8 cellular contexts compared by ENCODE assay signal in genomic region chr10:30434273-30435067, GRCh38. TPM values are rescaled to one million over a fixed set of nuclear protein-coding genes. Genes with fewer than 3 reads are reported as not detected.
DNase-seq lines count a peak whose midpoint lies in the region; ATAC-seq and TF ChIP-seq lines count a peak whose summit lies in the region.

No MANE protein-coding gene starts in this region.

- no peak overlapping the region for H3K27ac Mint-ChIP-seq in H9
- H3K27ac Mint-ChIP-seq in activated CD4-positive, alpha-beta T cell treated with anti-CD3 and anti-CD28 coated beads for 36 hours = peak overlapping the region; percentile 74

- no peak overlapping the region for H3K27ac ChIP-seq in H9 (ENCODE audit: insufficient read length, low read depth, low read length)
- peak overlapping the region; percentile 92 to 99 for H3K27ac ChIP-seq in coronary artery

- H3T11ph ChIP-seq in H9 (ENCODE audit: low read length) = no peak overlapping the region

- H4K91ac ChIP-seq in H9 (ENCODE audit: insufficient read length, low read depth, low read length) = no peak overlapping the region

- DNase-seq in H9 (peak; percentile 72), MG63 (peak; percentile 57), coronary artery (ENCODE audit: low spot score) (peak; percentile 95), left lobe of liver (ENCODE audit: low spot score) (peak; percentile 89), DMS153 treated with DMSO at 0.1 percent for 48 hours (lab: John Stamatoyannopoulos, UW; ENCODE audit: unreplicated experiment) (no peak)
- peak; percentile 82 for DNase-seq in activated CD4-positive, alpha-beta T cell treated with anti-CD3 and anti-CD28 coated beads for 36 hours
- peak; percentile 55 to 66 for DNase-seq in stimulated activated CD4-positive, alpha-beta T cell treated with anti-CD3 and anti-CD28 coated beads, Interleukin-4, amount 100 ng/mL, for 4 hours

- H3K23ac ChIP-seq in H9 (ENCODE audit: insufficient read length, low read depth, low read length) = no peak overlapping the region

- H3K14ac ChIP-seq in H9 (ENCODE audit: insufficient read depth, low read length) = no peak overlapping the region

- peaks cover 17% of the 10 kb centered on the region for H3K23me2 ChIP-seq in H9 (ENCODE audit: insufficient read length, low read depth, low read length, poor library complexity, severe bottlenecking)

- H3K4me3 ChIP-seq in MG63 (peak overlapping the region; percentile 78), coronary artery (peak overlapping the region; percentile 77)

- no peaks in the 10 kb centered on the region; the same call in 1 of the 2 replicates for H3K36me3 ChIP-seq in MG63

- H3K27me3 ChIP-seq in H9 (ENCODE audit: insufficient read depth, low read length) = peaks cover 9% of the 10 kb centered on the region; the same call in 1 of the 2 replicates
- H3K27me3 ChIP-seq in MG63 = no peaks in the 10 kb centered on the region

- no peak overlapping the region for H3K18ac ChIP-seq in H9 (ENCODE audit: insufficient read length, low read depth, low read length)

- H2AK5ac ChIP-seq in H9 (ENCODE audit: insufficient read length, low read length) = no peak overlapping the region

- peaks cover 0 to 8% (median 0%) of the 10 kb centered on the region in 3 experiments; a peak in 5 of 7 replicates for H3K36me3 Mint-ChIP-seq in H9 (ENCODE audit: insufficient read depth in 1 of 3, low read depth in 3 of 3)
- H3K36me3 Mint-ChIP-seq in activated CD4-positive, alpha-beta T cell treated with anti-CD3 and anti-CD28 coated beads for 36 hours (ENCODE audit: low read depth) = peaks cover 25% of the 10 kb centered on the region

- peak; percentile 38 for ATAC-seq in activated CD4-positive, alpha-beta T cell treated with anti-CD3 and anti-CD28 coated beads for 36 hours
- peak; percentile 75 for ATAC-seq in left lobe of liver

- peak overlapping the region; percentile 94 for H3K4me2 ChIP-seq in H9 (ENCODE audit: insufficient read depth, insufficient read length, low read length)

- peaks cover 14% of the 10 kb centered on the region; the same call in 1 of the 2 replicates for H3K4me1 ChIP-seq in H9 (ENCODE audit: insufficient read depth, low read length)

- no peaks in the 10 kb centered on the region for H3K9me3 Mint-ChIP-seq in H9
- no peaks in the 10 kb centered on the region for H3K9me3 Mint-ChIP-seq in activated CD4-positive, alpha-beta T cell treated with anti-CD3 and anti-CD28 coated beads for 36 hours (ENCODE audit: low read depth)

- CTCF ChIA-PET in activated CD4-positive, alpha-beta T cell treated with anti-CD3 and anti-CD28 coated beads for 36 hours (lab: Charles Lee) = interaction anchor here (0.5 to 1.5 kb wide), 2 partner anchors 98 to 256 kb away, joined by 3 to 5 read pairs; no protein-coding TSS in a partner anchor

- H3K4ac ChIP-seq in H9 (ENCODE audit: low read depth, low read length) = no peak overlapping the region

- H3K9me3 ChIP-seq in H9 (ENCODE audit: control insufficient read depth, low read depth, low read length) (no peaks in the 10 kb centered on the region), MG63 (no peaks in the 10 kb centered on the region)

- H3K56ac ChIP-seq in H9 (ENCODE audit: insufficient read length, low read depth, low read length) = no peak overlapping the region

- POLR2A ChIA-PET in activated CD4-positive, alpha-beta T cell treated with anti-CD3 and anti-CD28 coated beads for 36 hours (lab: Charles Lee) = interaction anchor here (0.5 to 1.2 kb wide), 4 partner anchors 16 to 1715 kb away, joined by 3 to 5 read pairs (median 3); no protein-coding TSS in a partner anchor

- no peaks in the 10 kb centered on the region for H4K20me1 ChIP-seq in H9 (ENCODE audit: control insufficient read depth, insufficient read depth, insufficient read length)

- no CpG with 5 or more reads among the region's 56 CpGs for WGBS in H9 (ENCODE audit: extremely low coverage, insufficient read length, low lambda C conversion rate)

- no peak overlapping the region for H2BK15ac ChIP-seq in H9 (ENCODE audit: low read depth, low read length)

- H2AFZ ChIP-seq in H9 (ENCODE audit: low read length) = no peak overlapping the region

- no peak overlapping the region for H2BK20ac ChIP-seq in H9 (ENCODE audit: low read depth, low read length, poor library complexity, severe bottlenecking)

- H2BK5ac ChIP-seq in H9 (ENCODE audit: insufficient read length, low read length) = no peak overlapping the region

- H3K79me2 ChIP-seq in H9 (ENCODE audit: insufficient read depth, low read length) = no peaks in the 10 kb centered on the region

- no peaks in the 10 kb centered on the region for H3K79me1 ChIP-seq in H9 (ENCODE audit: insufficient read depth, low read depth, low read length, poor library complexity, severe bottlenecking)

- no peak overlapping the region for H2BK120ac ChIP-seq in H9 (ENCODE audit: low read depth, low read length, poor library complexity, severe bottlenecking)

- H3K27me3 Mint-ChIP-seq in H9 (ENCODE audit: low read depth) = peaks cover 55% of the 10 kb centered on the region
- no peaks in the 10 kb centered on the region for H3K27me3 Mint-ChIP-seq in activated CD4-positive, alpha-beta T cell treated with anti-CD3 and anti-CD28 coated beads for 36 hours

- H3K4me1 Mint-ChIP-seq in H9 = peaks cover 43 to 53% of the 10 kb centered on the region in 2 experiments
- H3K4me1 Mint-ChIP-seq in activated CD4-positive, alpha-beta T cell treated with anti-CD3 and anti-CD28 coated beads for 36 hours = peaks cover 51% of the 10 kb centered on the region

- peak overlapping the region; percentile 18 for H3K9ac ChIP-seq in H9 (ENCODE audit: extremely low read depth, insufficient read length, low read length)

- no peak overlapping the region for H4K5ac ChIP-seq in H9 (ENCODE audit: insufficient read length, low read depth, low read length)

- no peak overlapping the region for H2BK12ac ChIP-seq in H9 (ENCODE audit: insufficient read length, low read depth, low read length)

- peak; percentile 89 for TF ChIP-seq POLR2A in GM10847 (IDR thresholded peaks at IDR 0.05; ENCODE audit: extremely low read depth, insufficient read length)

- TF ChIP-seq CTCF in H9 (conservative IDR thresholded peaks at IDR 0.05) = no peak
- TF ChIP-seq CTCF in coronary artery (IDR thresholded peaks at IDR 0.05) = no peak

- intact Hi-C loops in activated CD4-positive, alpha-beta T cell treated with anti-CD3 and anti-CD28 coated beads for 36 hours (cut with DNase I, micrococcal nuclease) = loop anchor here (1.0 to 10.0 kb wide), 9 partner anchors 16 to 1900 kb away; partner anchors contain the start of genes KIF5B (in 1 of the 2), WAC (in 1 of the 2) and ZNF438 (in 1 of the 2)

- peak overlapping the region; percentile 73 to 90 for H3K4me3 Mint-ChIP-seq in H9
- H3K4me3 Mint-ChIP-seq in activated CD4-positive, alpha-beta T cell treated with anti-CD3 and anti-CD28 coated beads for 36 hours = peak overlapping the region; percentile 92

- no peak overlapping the region for H4K8ac ChIP-seq in H9 (replicated peaks; ENCODE audit: insufficient read length, low read depth, low read length)

RNA-seq across cellular contexts. Expression of gene MAP3K8, which starts 0.5 kb away (rescaled TPM):
- total RNA-seq in H9 (2021) = 1.8 and 3.5 TPM in 2 replicates
- 0.10 and 1.4 TPM in 2 replicates for total RNA-seq in MG63 (2014; rRNA removed; shearing (Covaris generic); ENCODE audit: low replicate concordance)
- total RNA-seq in activated CD4-positive, alpha-beta T cell treated with anti-CD3 and anti-CD28 coated beads for 36 hours = 10 to 100 TPM; 19.9 to 22.9 TPM
- 2.9 TPM for total RNA-seq in left lobe of liver
